1 cellular context compared by ENCODE assay signal in genomic region chr1:29152046-29152805, GRCh38.
A peak's percentile ranks its signal among the peaks of the same experiment; 100 is the strongest.
TF ChIP-seq lines count a peak whose summit lies in the region.

No MANE protein-coding gene starts in this region.

TF ChIP-seq in HepG2, 621 proteins besides CTCF, POLR2A, EP300 and RAD21:
- TF ChIP-seq CEBPB (IDR thresholded peaks at IDR 0.05; ENCODE audit: borderline replicate concordance, low read depth, low read length) (peak; percentile 33; the same call in 1 of the 2 replicates), RBM22 (optimal IDR thresholded peaks at IDR 0.05; ENCODE audit: low read length) (peak; percentile 4), ZNF704 (CRISPR knock-in tag; IDR thresholded peaks at IDR 0.05; ENCODE audit: borderline replicate concordance) (no peak), ZNF510 (CRISPR knock-in tag; IDR thresholded peaks at IDR 0.05; ENCODE audit: low read depth) (no peak)
